Comparison of ENCODE assay signal across 18 cellular contexts in genomic region chr2:232637832-232638231, GRCh38. TPM values are rescaled to one million over a fixed set of nuclear protein-coding genes. Genes with fewer than 3 reads are reported as not detected.
A peak's percentile ranks its signal among the peaks of the same experiment; 100 is the strongest.
DNase-seq lines count a peak whose midpoint lies in the region; ATAC-seq and TF ChIP-seq lines count a peak whose summit lies in the region.
"Had no signal": no experiment of that assay in that cellular context is flagged by ENCODE, and none has a peak within 500 bp of the region (broad histone marks: within the 10 kb centered on the region; RNA-seq: fewer than 3 reads in every experiment).

No MANE protein-coding gene starts in this region.

- TF ChIP-seq CTCF in ascending aorta (IDR thresholded peaks at IDR 0.05) (no peak), gastrocnemius medialis (IDR thresholded peaks at IDR 0.05 in 4 of 5, conservative IDR thresholded peaks at IDR 0.05 in 1 of 5) (no peak)

- no peaks in the 10 kb centered on the region for H3K79me2 ChIP-seq in mesendoderm (ENCODE audit: control insufficient read depth, insufficient read depth, low read length)

- no peak overlapping the region for H3K9ac ChIP-seq in mesendoderm (ENCODE audit: low read length)

- no peak overlapping the region for H3K4ac ChIP-seq in mesendoderm (ENCODE audit: low read depth, low read length)

- no peak overlapping the region for H4K5ac ChIP-seq in mesendoderm (ENCODE audit: low read length)

- no peaks in the 10 kb centered on the region for H3K79me1 ChIP-seq in mesendoderm (ENCODE audit: low read length)

- no peak overlapping the region for H2BK5ac ChIP-seq in mesendoderm (ENCODE audit: low read length)

- no peak overlapping the region for H3K4me2 ChIP-seq in mesendoderm (ENCODE audit: low read length)
- H3K4me2 ChIP-seq: A549 had no signal

- ATAC-seq in gastrocnemius medialis = no peak
- no peak for ATAC-seq in GM19452 (IDR thresholded peaks at IDR 0.05; ENCODE audit: unreplicated experiment)
- no peak for ATAC-seq in HG03354 (IDR thresholded peaks at IDR 0.05; ENCODE audit: poor library complexity, severe bottlenecking, unreplicated experiment)
- ATAC-seq in HG02973 (IDR thresholded peaks at IDR 0.05; ENCODE audit: unreplicated experiment) = no peak
- ATAC-seq: A549 had no signal

- H2BK120ac ChIP-seq in mesendoderm (ENCODE audit: low read depth, low read length) = no peak overlapping the region

- no peak overlapping the region for H3K18ac ChIP-seq in mesendoderm (ENCODE audit: low read length)

- H3K27me3 ChIP-seq in ascending aorta (no peaks in the 10 kb centered on the region), gastrocnemius medialis (peaks cover 18 to 23% (median 18%) of the 10 kb centered on the region in 3 donors), mesendoderm (ENCODE audit: insufficient read depth, low read length, poor library complexity) (peaks cover 10% of the 10 kb centered on the region)

- peak overlapping the region; percentile 24 to 60 for H3K27ac ChIP-seq in ascending aorta
- H3K27ac ChIP-seq in gastrocnemius medialis = peak overlapping the region; percentile 14 to 69 (median 44)
- no peak overlapping the region for H3K27ac ChIP-seq in mesendoderm (ENCODE audit: low read depth, low read length)
- H3K27ac ChIP-seq: A549, C4-2B had no signal

- H3K4me3 ChIP-seq in ascending aorta = peak overlapping the region in 1 of 2 donors; percentile 35
- H3K4me3 ChIP-seq in gastrocnemius medialis = no peak overlapping the region
- no peak overlapping the region for H3K4me3 ChIP-seq in mesendoderm (ENCODE audit: low read length)
- H3K4me3 ChIP-seq: A549 had no signal

- no CpG with 5 or more reads among the region's 4 CpGs for WGBS in mesendoderm (ENCODE audit: extremely low coverage, insufficient coverage, low lambda C conversion rate)

- H3K4me1 ChIP-seq in ascending aorta (peaks cover 0 to 32% of the 10 kb centered on the region in 2 donors), gastrocnemius medialis (peaks cover 4 to 9% of the 10 kb centered on the region in 2 donors), mesendoderm (ENCODE audit: control insufficient read depth, low read depth, low read length) (no peaks in the 10 kb centered on the region)

- in situ Hi-C loops in gastrocnemius medialis (cut with MboI; ENCODE audit: low sequenced_read_pairs in 4 of 4) = no loop called here

- H2BK15ac ChIP-seq in mesendoderm (replicated peaks; ENCODE audit: low read depth) = no peak overlapping the region

- H3K36me3 ChIP-seq in ascending aorta (peaks cover 0 to 4% of the 10 kb centered on the region in 2 donors), gastrocnemius medialis (no peaks in the 10 kb centered on the region), mesendoderm (ENCODE audit: control insufficient read depth, insufficient read depth, low read length) (no peaks in the 10 kb centered on the region)

- no peak overlapping the region for H4K8ac ChIP-seq in mesendoderm (ENCODE audit: low read depth, low read length)

- no peak for TF ChIP-seq POLR2A in gastrocnemius medialis (IDR thresholded peaks at IDR 0.05)

- no peak overlapping the region for H2AK5ac ChIP-seq in mesendoderm (ENCODE audit: low read length)

- no peak overlapping the region for H3K23ac ChIP-seq in mesendoderm (ENCODE audit: low read length)

- DNase-seq in Ammon's horn (ENCODE audit: low spot score) (peak; percentile 52), ascending aorta (ENCODE audit: low spot score in 2 of 2) (no peak), inferior parietal cortex (ENCODE audit: extremely low spot score) (peak; percentile 20), gastrocnemius medialis (no peak), mesendoderm (no peak)
- DNase-seq: HFFc6, NCI-H187, NCI-H2171, NCI-H446 treated with DMSO at 0.1 percent for 48 hours, NCI-H748 treated with DMSO at 0.1 percent for 48 hours, OCI-M1, RPMI8226, SIG-M5 had no signal

- H3K56ac ChIP-seq in mesendoderm (ENCODE audit: low read length) = no peak overlapping the region

- H3K9me3 ChIP-seq in ascending aorta = no peaks in the 10 kb centered on the region
- no peaks in the 10 kb centered on the region for H3K9me3 ChIP-seq in gastrocnemius medialis
- H3K9me3 ChIP-seq: A549 had no signal

- intact Hi-C loops in ascending aorta (cut with DNase I) = loop anchor here (10.0 kb wide), 1 partner anchor 777 kb away; no protein-coding TSS in a partner anchor
- intact Hi-C loops in gastrocnemius medialis (cut with DNase I; ENCODE audit: low total_unique reads) = no loop called here

RNA-seq across cellular contexts. Expression of gene EFHD1, which starts 4.4 kb away (rescaled TPM):
- total RNA-seq in ascending aorta (142 TPM), gastrocnemius medialis (10 to 100 TPM; 13.4 to 29.0 (median 13.9) TPM)
- polyA plus RNA-seq in mesendoderm (2013, experiment 1 of 2) = 3.3 TPM
- 3.3 TPM for polyA plus RNA-seq in mesendoderm (2013, experiment 2 of 2)

RNA-seq across cellular contexts. Expression of gene GIGYF2, which starts 59.3 kb away (rescaled TPM):
- total RNA-seq in ascending aorta (27.5 TPM), gastrocnemius medialis (10 to 100 TPM; 55.7 to 87.8 (median 66.1) TPM)
- polyA plus RNA-seq in mesendoderm (2013, experiment 1 of 2) = 29.4 TPM
- polyA plus RNA-seq in mesendoderm (2013, experiment 2 of 2) = 30.9 TPM

Comparison
In these comparisons a context has a peak if more than half of its experiments do, and no peak if none do; other contexts are left out.
1. DNase-seq: peak in Ammon's horn (single experiment) and inferior parietal cortex (single experiment); none in ascending aorta (0 of 2), gastrocnemius medialis (0 of 2) and mesendoderm (single experiment).